In genomic region chr2:246489-247145, GRCh38 we compare ENCODE assay signal across 1 cellular context.
TF ChIP-seq lines count a peak whose summit lies in the region.

No MANE protein-coding gene starts in this region.

TF ChIP-seq in HepG2, 621 proteins besides CTCF, POLR2A, EP300 and RAD21 (continued from another document):
- TF ChIP-seq, protein P1, sequence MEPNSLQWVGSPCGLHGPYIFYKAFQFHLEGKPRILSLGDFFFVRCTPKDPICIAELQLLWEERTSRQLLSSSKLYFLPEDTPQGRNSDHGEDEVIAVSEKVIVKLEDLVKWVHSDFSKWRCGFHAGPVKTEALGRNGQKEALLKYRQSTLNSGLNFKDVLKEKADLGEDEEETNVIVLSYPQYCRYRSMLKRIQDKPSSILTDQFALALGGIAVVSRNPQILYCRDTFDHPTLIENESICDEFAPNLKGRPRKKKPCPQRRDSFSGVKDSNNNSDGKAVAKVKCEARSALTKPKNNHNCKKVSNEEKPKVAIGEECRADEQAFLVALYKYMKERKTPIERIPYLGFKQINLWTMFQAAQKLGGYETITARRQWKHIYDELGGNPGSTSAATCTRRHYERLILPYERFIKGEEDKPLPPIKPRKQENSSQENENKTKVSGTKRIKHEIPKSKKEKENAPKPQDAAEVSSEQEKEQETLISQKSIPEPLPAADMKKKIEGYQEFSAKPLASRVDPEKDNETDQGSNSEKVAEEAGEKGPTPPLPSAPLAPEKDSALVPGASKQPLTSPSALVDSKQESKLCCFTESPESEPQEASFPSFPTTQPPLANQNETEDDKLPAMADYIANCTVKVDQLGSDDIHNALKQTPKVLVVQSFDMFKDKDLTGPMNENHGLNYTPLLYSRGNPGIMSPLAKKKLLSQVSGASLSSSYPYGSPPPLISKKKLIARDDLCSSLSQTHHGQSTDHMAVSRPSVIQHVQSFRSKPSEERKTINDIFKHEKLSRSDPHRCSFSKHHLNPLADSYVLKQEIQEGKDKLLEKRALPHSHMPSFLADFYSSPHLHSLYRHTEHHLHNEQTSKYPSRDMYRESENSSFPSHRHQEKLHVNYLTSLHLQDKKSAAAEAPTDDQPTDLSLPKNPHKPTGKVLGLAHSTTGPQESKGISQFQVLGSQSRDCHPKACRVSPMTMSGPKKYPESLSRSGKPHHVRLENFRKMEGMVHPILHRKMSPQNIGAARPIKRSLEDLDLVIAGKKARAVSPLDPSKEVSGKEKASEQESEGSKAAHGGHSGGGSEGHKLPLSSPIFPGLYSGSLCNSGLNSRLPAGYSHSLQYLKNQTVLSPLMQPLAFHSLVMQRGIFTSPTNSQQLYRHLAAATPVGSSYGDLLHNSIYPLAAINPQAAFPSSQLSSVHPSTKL (CRISPR knock-in tag; IDR thresholded peaks at IDR 0.05): 0 out of 2 replicates have a peak, but pooled peaks have one; percentile 28
- TF ChIP-seq, protein P2, sequence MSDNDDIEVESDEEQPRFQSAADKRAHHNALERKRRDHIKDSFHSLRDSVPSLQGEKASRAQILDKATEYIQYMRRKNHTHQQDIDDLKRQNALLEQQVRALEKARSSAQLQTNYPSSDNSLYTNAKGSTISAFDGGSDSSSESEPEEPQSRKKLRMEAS (IDR thresholded peaks at IDR 0.05): peak; percentile 62
- peak; percentile 56 for TF ChIP-seq STAG1 (CRISPR knock-in tag; IDR thresholded peaks at IDR 0.05)
- 0 out of 2 replicates have a peak, but pooled peaks have one; percentile 20 for TF ChIP-seq THAP11 (CRISPR knock-in tag; IDR thresholded peaks at IDR 0.05)
- no peak for TF ChIP-seq ZNF773 (CRISPR knock-in tag; IDR thresholded peaks at IDR 0.05; ENCODE audit: borderline replicate concordance)
- TF ChIP-seq PCBP2 (optimal IDR thresholded peaks at IDR 0.05; ENCODE audit: low read depth, low read length, poor library complexity, severe bottlenecking): peak; percentile 90
- TF ChIP-seq BCL6 (CRISPR knock-in tag; IDR thresholded peaks at IDR 0.05): peak; percentile 54; the same call in 1 of the 2 replicates
- TF ChIP-seq SAP130 (CRISPR knock-in tag; IDR thresholded peaks at IDR 0.05; ENCODE audit: low read depth): peak; percentile 56; the same call in 1 of the 2 replicates
- TF ChIP-seq ZNF572 (CRISPR knock-in tag; IDR thresholded peaks at IDR 0.05): no peak
- TF ChIP-seq, protein P3, sequence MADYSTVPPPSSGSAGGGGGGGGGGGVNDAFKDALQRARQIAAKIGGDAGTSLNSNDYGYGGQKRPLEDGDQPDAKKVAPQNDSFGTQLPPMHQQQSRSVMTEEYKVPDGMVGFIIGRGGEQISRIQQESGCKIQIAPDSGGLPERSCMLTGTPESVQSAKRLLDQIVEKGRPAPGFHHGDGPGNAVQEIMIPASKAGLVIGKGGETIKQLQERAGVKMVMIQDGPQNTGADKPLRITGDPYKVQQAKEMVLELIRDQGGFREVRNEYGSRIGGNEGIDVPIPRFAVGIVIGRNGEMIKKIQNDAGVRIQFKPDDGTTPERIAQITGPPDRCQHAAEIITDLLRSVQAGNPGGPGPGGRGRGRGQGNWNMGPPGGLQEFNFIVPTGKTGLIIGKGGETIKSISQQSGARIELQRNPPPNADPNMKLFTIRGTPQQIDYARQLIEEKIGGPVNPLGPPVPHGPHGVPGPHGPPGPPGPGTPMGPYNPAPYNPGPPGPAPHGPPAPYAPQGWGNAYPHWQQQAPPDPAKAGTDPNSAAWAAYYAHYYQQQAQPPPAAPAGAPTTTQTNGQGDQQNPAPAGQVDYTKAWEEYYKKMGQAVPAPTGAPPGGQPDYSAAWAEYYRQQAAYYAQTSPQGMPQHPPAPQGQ (CRISPR knock-in tag; IDR thresholded peaks at IDR 0.05; ENCODE audit: borderline replicate concordance): no peak
- no peak for TF ChIP-seq ZNF383 (CRISPR knock-in tag; IDR thresholded peaks at IDR 0.05; ENCODE audit: borderline replicate concordance)
- peak; percentile 74 for TF ChIP-seq CBX1 (IDR thresholded peaks at IDR 0.05; ENCODE audit: low read depth)
